Comparison of ENCODE assay signal across 8 cellular contexts in the genomic region with DNA sequence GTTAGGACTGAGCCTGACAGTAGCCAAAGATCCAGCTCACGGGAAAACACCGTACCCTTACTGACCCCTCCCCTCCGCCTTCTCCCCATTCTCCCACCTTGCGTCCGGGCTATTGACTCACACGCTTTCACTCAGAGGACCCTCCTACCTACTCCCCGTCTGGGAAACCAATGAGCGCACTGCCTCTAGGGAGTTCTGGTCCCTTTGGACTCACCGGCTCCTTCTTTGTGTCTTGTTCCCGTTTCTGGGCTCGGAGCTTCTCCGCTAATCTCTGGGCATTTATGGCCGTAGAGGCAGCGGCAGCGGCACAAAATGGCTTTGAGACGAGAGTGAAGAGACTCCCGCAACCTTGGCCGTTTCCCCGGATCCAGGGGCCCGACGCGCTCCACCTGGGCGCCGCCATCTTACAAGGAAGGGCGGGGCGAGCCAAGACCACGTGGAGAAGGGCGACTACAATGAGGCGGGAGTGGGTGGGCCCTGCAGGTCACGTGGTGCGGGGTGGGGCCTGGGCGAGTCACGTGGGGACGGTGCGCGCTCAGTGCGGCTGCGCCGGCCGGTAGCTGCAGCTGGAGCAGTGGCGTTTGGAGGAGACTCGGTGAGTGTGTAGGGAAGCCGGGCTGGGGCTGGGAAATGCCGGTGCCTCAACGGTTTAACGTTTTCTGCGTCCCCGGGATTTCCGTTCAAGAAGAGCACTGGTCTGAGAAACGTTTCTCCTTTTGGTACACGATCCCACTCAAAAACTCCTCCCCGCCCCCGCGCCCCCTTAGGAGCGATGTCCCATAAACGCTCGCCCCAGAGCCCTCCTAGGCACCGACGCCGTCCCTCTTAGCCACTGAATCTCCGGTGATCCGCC. TPM values are rescaled to one million over a fixed set of nuclear protein-coding genes. Genes with fewer than 3 reads are reported as not detected.
DNase-seq lines count a peak whose midpoint lies in the region; ATAC-seq and TF ChIP-seq lines count a peak whose summit lies in the region.

Gene FAM118B, plus strand, starts transcription at position 547 of the 853 bp plus-strand sequence. CDS start 23,220 bp downstream, outside the sequence.
A gene with protein sequence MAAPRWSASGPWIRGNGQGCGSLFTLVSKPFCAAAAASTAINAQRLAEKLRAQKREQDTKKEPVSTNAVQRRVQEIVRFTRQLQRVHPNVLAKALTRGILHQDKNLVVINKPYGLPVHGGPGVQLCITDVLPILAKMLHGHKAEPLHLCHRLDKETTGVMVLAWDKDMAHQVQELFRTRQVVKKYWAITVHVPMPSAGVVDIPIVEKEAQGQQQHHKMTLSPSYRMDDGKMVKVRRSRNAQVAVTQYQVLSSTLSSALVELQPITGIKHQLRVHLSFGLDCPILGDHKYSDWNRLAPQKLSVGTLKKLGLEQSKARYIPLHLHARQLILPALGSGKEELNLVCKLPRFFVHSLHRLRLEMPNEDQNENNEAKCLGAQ (minus strand): TSS at position 415 of the 853 bp plus-strand sequence. CDS start 12 bp downstream, at position 403.

- no peak for TF ChIP-seq CTCF in osteoblast (IDR thresholded peaks at IDR 0.05; ENCODE audit: extremely low read depth, low read depth, low read length)
- TF ChIP-seq CTCF in testis (IDR thresholded peaks at IDR 0.05) = no peak

- H3K27ac Mint-ChIP-seq in activated naive CD4-positive, alpha-beta T cell treated with anti-CD3 and anti-CD28 coated beads, Interleukin-2, amount 50 U/mL, for 72 hours = peak within 1 kb of the TSS; percentile 82 to 97

- H3K27ac ChIP-seq in osteoblast (ENCODE audit: low read depth, low read length) (peak within 1 kb of the TSS; percentile 71), testis (peak within 1 kb of the TSS; percentile 47 to 68)

- H3K36me3 Mint-ChIP-seq in activated naive CD4-positive, alpha-beta T cell treated with anti-CD3 and anti-CD28 coated beads, Interleukin-2, amount 50 U/mL, for 72 hours = peaks cover 10 to 14% of the 10 kb centered on the region in 2 donors

- peak; percentile 97 for ATAC-seq in HG02642 (IDR thresholded peaks at IDR 0.05; ENCODE audit: poor library complexity, unreplicated experiment)
- peak; percentile 94 to 97 for ATAC-seq in activated naive CD4-positive, alpha-beta T cell treated with anti-CD3 and anti-CD28 coated beads, Interleukin-2, amount 50 U/mL, for 72 hours

- no peaks in the 10 kb centered on the region for H3K9me3 Mint-ChIP-seq in activated naive CD4-positive, alpha-beta T cell treated with anti-CD3 and anti-CD28 coated beads, Interleukin-2, amount 50 U/mL, for 72 hours

- H3K79me2 ChIP-seq in osteoblast (ENCODE audit: insufficient read depth, low read length) = peaks cover 54% of the 10 kb centered on the region

- peak within 1 kb of the TSS; percentile 99 for H2AFZ ChIP-seq in osteoblast (ENCODE audit: low read length)

- H3K4me1 ChIP-seq in osteoblast (ENCODE audit: insufficient read depth, low read length) = peaks cover 14% of the 10 kb centered on the region
- H3K4me1 ChIP-seq in testis = peaks cover 31% of the 10 kb centered on the region

- peaks cover 21% of the 10 kb centered on the region for H4K20me1 ChIP-seq in osteoblast (ENCODE audit: insufficient read depth, low read length)

- peak within 1 kb of the TSS; percentile 97 for H3K4me2 ChIP-seq in osteoblast (ENCODE audit: insufficient read depth, low read length)

- H3K4me3 ChIP-seq in osteoblast (ENCODE audit: insufficient read depth, low read length) (peak within 1 kb of the TSS; percentile 93), testis (peak within 1 kb of the TSS; percentile 75 to 97)

- H3K36me3 ChIP-seq in osteoblast (ENCODE audit: insufficient read depth, low read length) (peaks cover 14% of the 10 kb centered on the region), testis (ENCODE audit: low read depth, missing control alignments) (no peaks in the 10 kb centered on the region)

- H3K27me3 ChIP-seq in osteoblast (ENCODE audit: insufficient read depth, low read length) (no peaks in the 10 kb centered on the region), testis (no peaks in the 10 kb centered on the region)

- DNase-seq in NCI-H1105 (lab: John Stamatoyannopoulos, UW) (peak; percentile 99), SKM-1 (lab: John Stamatoyannopoulos, UW; ENCODE audit: unreplicated experiment) (peak; percentile 89), glomerular visceral epithelial cell (ENCODE audit: extremely low spot score) (peak; percentile 95), osteoblast (ENCODE audit: insufficient read length, low spot score, missing footprints) (peak; percentile 99), testis (peak; percentile 99)
- DNase-seq in activated naive CD4-positive, alpha-beta T cell treated with anti-CD3 and anti-CD28 coated beads, Interleukin-2, amount 50 U/mL, for 72 hours (ENCODE audit: low spot score in 2 of 2) = peak; percentile 98 to 99

- peak; percentile 94 for TF ChIP-seq POLR2A in GM10847 (IDR thresholded peaks at IDR 0.05; ENCODE audit: extremely low read depth, insufficient read length)
- TF ChIP-seq POLR2A in testis (IDR thresholded peaks at IDR 0.05) = peak; percentile 76

- intact Hi-C loops in testis (cut with DNase I; ENCODE audit: low total_unique reads) = no loop called here

- WGBS in testis, 2 donors = 0% methylated on average over 45 to 62 of the region's 62 CpGs

- H3K9me3 ChIP-seq in osteoblast (ENCODE audit: low read depth, low read length) = no peaks in the 10 kb centered on the region
- H3K9me3 ChIP-seq in testis = no peaks in the 10 kb centered on the region

RNA-seq across cellular contexts. Expression of gene FAM118B, which starts in this region (rescaled TPM):
- 10 to 100 TPM in 1 of 2 donors, 1 to 10 TPM in 1; 6.1 to 15.6 TPM for total RNA-seq in activated naive CD4-positive, alpha-beta T cell treated with anti-CD3 and anti-CD28 coated beads, Interleukin-2, amount 50 U/mL, for 72 hours
- total RNA-seq in osteoblast (29.5 and 30.4 TPM in 2 replicates), testis (10 to 100 TPM; 27.4 to 36.3 TPM)
- 50.3 TPM for polyA plus RNA-seq in testis (ENCODE audit: insufficient read depth, low read depth, low replicate concordance)

RNA-seq across cellular contexts. Expression of the second gene that starts in this region (rescaled TPM):
- total RNA-seq in activated naive CD4-positive, alpha-beta T cell treated with anti-CD3 and anti-CD28 coated beads, Interleukin-2, amount 50 U/mL, for 72 hours = 10 to 100 TPM; 45.6 to 48.4 TPM
- 36.2 and 36.8 TPM in 2 replicates for total RNA-seq in osteoblast
- total RNA-seq in testis = 10 to 100 TPM; 25.9 to 33.8 TPM
- 27.5 TPM for polyA plus RNA-seq in testis (ENCODE audit: insufficient read depth, low read depth, low replicate concordance)

Comparison
In these comparisons a context has a peak if more than half of its experiments do, and no peak if none do; other contexts are left out.
1. Peak in every context shown above with its lines: DNase-seq, ATAC-seq, H3K4me3 ChIP-seq and H3K27ac ChIP-seq.